26 cellular contexts compared by ENCODE assay signal in the genomic region with DNA sequence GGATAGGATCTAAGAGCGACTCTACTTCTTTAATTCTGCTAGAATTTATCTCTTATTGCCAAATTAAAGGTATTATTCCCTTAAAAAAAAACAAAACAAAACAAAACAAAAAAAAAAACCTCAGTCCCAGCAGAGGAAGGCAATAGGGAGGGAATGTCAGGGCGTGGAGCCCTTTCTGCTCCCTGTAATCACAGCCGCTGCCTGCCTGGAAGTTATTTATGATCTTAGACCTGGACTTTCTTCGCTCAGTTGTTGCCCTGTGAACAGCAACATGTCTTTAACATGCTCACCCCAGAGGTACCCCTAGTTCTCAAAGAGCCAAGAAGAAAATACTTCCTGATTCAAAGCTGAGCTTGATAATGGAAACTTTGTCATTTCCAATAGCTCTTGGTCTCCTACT. TPM values are rescaled to one million over a fixed set of nuclear protein-coding genes. Genes with fewer than 3 reads are reported as not detected.
"Had no signal": no experiment of that assay in that cellular context is flagged by ENCODE, and none has a peak within 500 bp of the region (broad histone marks: within the 10 kb centered on the region; RNA-seq: fewer than 3 reads in every experiment).

No MANE protein-coding gene starts in this region.

- H3K4me3 ChIP-seq: MG63, SJCRH30 had no signal

- H3K4me1 ChIP-seq: SJCRH30 had no signal

- H3K27me3 ChIP-seq: MG63, SJCRH30 had no signal

- H3K9me3 ChIP-seq: MG63, SJCRH30 had no signal

- ATAC-seq: HepG2, Panc1, PC-3, SK-N-SH treated with all-trans-retinoic acid at 6 μM for 48 hours had no signal

- H3K27ac ChIP-seq: RWPE1, SJCRH30 had no signal

- DNase-seq: IMR-90, Karpas-422, KG1, MG63, NCI-H1092, NCI-H1105 treated with DMSO at 0.1 percent for 48 hours, NCI-H1417 treated with DMSO at 0.1 percent for 48 hours, NCI-H146, NCI-H1694 treated with DMSO at 0.1 percent for 48 hours, NCI-H1930, NCI-H2081 treated with DMSO at 0.1 percent for 48 hours, NCI-H2171, NCI-H226, NCI-H510A, NCI-H524 treated with DMSO at 0.1 percent for 48 hours, NCI-H69, NCI-H774, PC-3, SHP77 treated with DMSO at 0.1 percent for 48 hours, SJCRH30 had no signal

- H3K36me3 ChIP-seq: MG63, SJCRH30 had no signal

RNA-seq across cellular contexts. Expression of a gene that starts 7.7 kb away (rescaled TPM):
- total RNA-seq: HepG2, HT-29, OCI-LY7, PC-3 had no signal
- polyA plus RNA-seq: HepG2 had no signal

RNA-seq across cellular contexts. Expression of a gene that starts 12.9 kb away (rescaled TPM):
- total RNA-seq: HepG2, HT-29, IMR-90, OCI-LY7, PC-3 had no signal
